ENCODE assay signal across 14 cellular contexts in genomic region chr10:4763960-4764428, GRCh38.
DNase-seq lines count a peak whose midpoint lies in the region; ATAC-seq and TF ChIP-seq lines count a peak whose summit lies in the region.
"Had no signal": no experiment of that assay in that cellular context is flagged by ENCODE, and none has a peak within 500 bp of the region (broad histone marks: within the 10 kb centered on the region; RNA-seq: fewer than 3 reads in every experiment).

No MANE protein-coding gene starts in this region.

- H3K4me3 ChIP-seq in neural cell (ENCODE audit: low read length), result no peak overlapping the region
- no peak overlapping the region for H3K4me3 ChIP-seq in MM.1S (ENCODE audit: low read length)

- no peak overlapping the region for H3K27ac ChIP-seq in neural cell (ENCODE audit: low read length)
- no peak overlapping the region for H3K27ac ChIP-seq in MM.1S (ENCODE audit: low read length)

- TF ChIP-seq RAD21 in neural cell (conservative IDR thresholded peaks at IDR 0.05), result peak; percentile 20

- TF ChIP-seq CTCF in Calu3 (IDR thresholded peaks at IDR 0.05; ENCODE audit: unreplicated experiment) (no peak), chondrocyte (IDR thresholded peaks at IDR 0.05) (peak; percentile 58), neural cell (IDR thresholded peaks at IDR 0.05; ENCODE audit: poor library complexity, severe bottlenecking) (no peak), MM.1S (IDR thresholded peaks at IDR 0.05; ENCODE audit: low read length) (no peak), mesothelial cell of epicardium (IDR thresholded peaks at IDR 0.05; ENCODE audit: unreplicated experiment) (no peak)

- H3K9ac ChIP-seq in neural cell (ENCODE audit: low read length) (no peak overlapping the region), MM.1S (ENCODE audit: low read length) (no peak overlapping the region)

- no peaks in the 10 kb centered on the region for H3K9me2 ChIP-seq in neural cell (ENCODE audit: insufficient read depth, low read length)
- no peaks in the 10 kb centered on the region for H3K9me2 ChIP-seq in MM.1S (replicated peaks; ENCODE audit: insufficient read depth, low read length)

- H3K4me2 ChIP-seq in neural cell (ENCODE audit: low read length) (no peak overlapping the region), MM.1S (ENCODE audit: low read depth, low read length) (no peak overlapping the region)

- H4K20me1 ChIP-seq in neural cell (ENCODE audit: insufficient read depth), result no peaks in the 10 kb centered on the region
- H4K20me1 ChIP-seq in MM.1S (ENCODE audit: insufficient read depth, low read length), result no peaks in the 10 kb centered on the region

- intact Hi-C loops in Calu3 (cut with micrococcal nuclease; ENCODE audit: unreplicated experiment), result loop anchor here (2.0 to 10.0 kb wide), 5 partner anchors 31 to 959 kb away; no protein-coding TSS in a partner anchor

- no peaks in the 10 kb centered on the region for H3F3A ChIP-seq in neural cell (ENCODE audit: insufficient read depth, low read length, poor library complexity, severe bottlenecking)
- H3F3A ChIP-seq in MM.1S (ENCODE audit: insufficient read depth, low read length), result no peaks in the 10 kb centered on the region

- H3K9me3 Mint-ChIP-seq in Calu3 (ENCODE audit: low read depth, unreplicated experiment), result no peaks in the 10 kb centered on the region
- H3K9me3 Mint-ChIP-seq in chondrocyte (ENCODE audit: low read depth), result no peaks in the 10 kb centered on the region
- H3K9me3 Mint-ChIP-seq in mesothelial cell of epicardium, result no peaks in the 10 kb centered on the region
- H3K9me3 Mint-ChIP-seq: activated T-helper 2 cell treated with anti-CD3 and anti-CD28 coated beads, Interferon-gamma antibody, Interleukin-2, Interleukin-4, amounts not matched to agents 10 μg/mL and 5 μg/mL and 100 μg/mL, durations not matched to agents 14 hours and 24 hours and 36 hours; IgD-negative memory B cell had no signal

- TF ChIP-seq EP300 in neural cell (conservative IDR thresholded peaks at IDR 0.05; ENCODE audit: poor library complexity, severe bottlenecking), result no peak

- no peaks in the 10 kb centered on the region for H3K4me1 ChIP-seq in MM.1S (ENCODE audit: low read length)

- CTCF ChIA-PET in Calu3 (lab: Charles Lee), result interaction anchor here (0.8 to 3.0 kb wide), 10 partner anchors 21 to 986 kb away, joined by 3 to 15 read pairs (median 4); no protein-coding TSS in a partner anchor

- no peaks in the 10 kb centered on the region for H3K79me2 ChIP-seq in neural cell (replicated peaks; ENCODE audit: insufficient read depth, low read length)
- no peaks in the 10 kb centered on the region for H3K79me2 ChIP-seq in MM.1S (ENCODE audit: low read length)

- H3K36me3 ChIP-seq in neural cell (ENCODE audit: insufficient read depth, low read length), result no peaks in the 10 kb centered on the region
- H3K36me3 ChIP-seq in MM.1S (replicated peaks; ENCODE audit: insufficient read depth, low read length), result no peaks in the 10 kb centered on the region

- no peak overlapping the region for H2AFZ ChIP-seq in neural cell (ENCODE audit: low read depth, low read length)
- no peak overlapping the region for H2AFZ ChIP-seq in MM.1S (ENCODE audit: low read length)

- ATAC-seq in HG02970 (IDR thresholded peaks at IDR 0.05; ENCODE audit: low FRiP score, unreplicated experiment), result no peak
- ATAC-seq: right cardiac atrium had no signal

- H3K27me3 Mint-ChIP-seq in Calu3 (ENCODE audit: unreplicated experiment), result no peaks in the 10 kb centered on the region
- no peaks in the 10 kb centered on the region for H3K27me3 Mint-ChIP-seq in chondrocyte (ENCODE audit: low read depth)
- H3K27me3 Mint-ChIP-seq in mesothelial cell of epicardium (ENCODE audit: low read depth), result no peaks in the 10 kb centered on the region

- H3K27ac Mint-ChIP-seq in Calu3 (ENCODE audit: unreplicated experiment), result peak overlapping the region; percentile 94
- H3K27ac Mint-ChIP-seq in chondrocyte (ENCODE audit: unreplicated experiment), result peak overlapping the region; percentile 46
- no peak overlapping the region for H3K27ac Mint-ChIP-seq in mesothelial cell of epicardium
- H3K27ac Mint-ChIP-seq: activated T-helper 2 cell treated with anti-CD3 and anti-CD28 coated beads, Interferon-gamma antibody, Interleukin-2, Interleukin-4, amounts not matched to agents 10 μg/mL and 5 μg/mL and 100 μg/mL, durations not matched to agents 14 hours and 24 hours and 36 hours; IgD-negative memory B cell had no signal

- H3K27me3 ChIP-seq in neural cell (ENCODE audit: insufficient read depth, low read depth, low read length), result no peaks in the 10 kb centered on the region
- H3K27me3 ChIP-seq in MM.1S (replicated peaks; ENCODE audit: insufficient read depth, low read length), result no peaks in the 10 kb centered on the region

- peak overlapping the region; percentile 73 for H3K4me3 Mint-ChIP-seq in Calu3 (ENCODE audit: low read depth, unreplicated experiment)
- no peak overlapping the region for H3K4me3 Mint-ChIP-seq in chondrocyte (ENCODE audit: unreplicated experiment)
- no peak overlapping the region for H3K4me3 Mint-ChIP-seq in mesothelial cell of epicardium

- DNase-seq in Calu3 (peak; percentile 33), LHCN-M2 (ENCODE audit: low read depth) (peak; percentile 78), chondrocyte (ENCODE audit: low spot score) (no peak), MM.1S (no peak), NCI-H1417 (lab: John Stamatoyannopoulos, UW) (no peak), mesothelial cell of epicardium (ENCODE audit: low spot score in 2 of 2, unreplicated experiment in 2 of 2) (no peak)
- DNase-seq: DND-41, midbrain, NCI-H2081, right cardiac atrium had no signal

- H3K36me3 Mint-ChIP-seq in Calu3 (ENCODE audit: insufficient read depth, unreplicated experiment) (peaks cover 34% of the 10 kb centered on the region), chondrocyte (ENCODE audit: low read depth) (no peaks in the 10 kb centered on the region), mesothelial cell of epicardium (no peaks in the 10 kb centered on the region)
- H3K36me3 Mint-ChIP-seq: IgD-negative memory B cell had no signal

- H3K4me1 Mint-ChIP-seq in Calu3 (ENCODE audit: low read depth, unreplicated experiment), result peaks cover 69% of the 10 kb centered on the region
- H3K4me1 Mint-ChIP-seq in chondrocyte (ENCODE audit: low read depth), result peaks cover 41% of the 10 kb centered on the region
- H3K4me1 Mint-ChIP-seq in mesothelial cell of epicardium, result peaks cover 16% of the 10 kb centered on the region
- H3K4me1 Mint-ChIP-seq: IgD-negative memory B cell had no signal

- H3K9me3 ChIP-seq in neural cell (ENCODE audit: low read length) (no peaks in the 10 kb centered on the region), MM.1S (replicated peaks; ENCODE audit: insufficient read depth, low read length) (no peaks in the 10 kb centered on the region)

- BruUV-seq in Calu3 (replicated peaks; lab: Mats Ljungman, UMichigan), result no TSS peak

TF ChIP-seq in neural cell, 6 proteins besides CTCF, POLR2A, EP300 and RAD21:
- TF ChIP-seq TAF1 (IDR thresholded peaks at IDR 0.05; ENCODE audit: low read depth), result no peak
- no peak for TF ChIP-seq EZH2 (IDR thresholded peaks at IDR 0.05; ENCODE audit: borderline replicate concordance, insufficient read depth, low read length, poor library complexity, severe bottlenecking)

Comparison
In these comparisons a context has a peak if more than half of its experiments do, and no peak if none do; other contexts are left out.
1. DNase-seq: peak in Calu3 (single experiment) and LHCN-M2 (single experiment); none in chondrocyte (single experiment), MM.1S (single experiment), NCI-H1417 (0 of 3) and mesothelial cell of epicardium (0 of 2).